Comparison of ENCODE assay signal across 15 cellular contexts in genomic region chr4:139564502-139564901, GRCh38. TPM values are rescaled to one million over a fixed set of nuclear protein-coding genes. Genes with fewer than 3 reads are reported as not detected.
A peak's percentile ranks its signal among the peaks of the same experiment; 100 is the strongest.
DNase-seq lines count a peak whose midpoint lies in the region; ATAC-seq and TF ChIP-seq lines count a peak whose summit lies in the region.
"Had no signal": no experiment of that assay in that cellular context is flagged by ENCODE, and none has a peak within 500 bp of the region (broad histone marks: within the 10 kb centered on the region; RNA-seq: fewer than 3 reads in every experiment).

No MANE protein-coding gene starts in this region.

- no peak for DNase-seq in BE2C
- peak; percentile 54 for DNase-seq in OCI-LY7 (ENCODE audit: low spot score)
- DNase-seq in fibroblast of pulmonary artery (ENCODE audit: low read depth), result no peak
- DNase-seq in NCI-H2227 (lab: John Stamatoyannopoulos, UW; ENCODE audit: unreplicated experiment), result no peak
- DNase-seq in NCI-H345 treated with DMSO at 0.1 percent for 48 hours (lab: John Stamatoyannopoulos, UW; ENCODE audit: unreplicated experiment), result no peak
- no peak for DNase-seq in caudate nucleus (lab: John Stamatoyannopoulos, UW)
- DNase-seq: activated T-cell treated with anti-CD3 and anti-CD28 coated beads, Interleukin-2, amount 50 U/mL, for 4 hours; cortex of kidney; esophagus squamous epithelium; NCI-H1048; NCI-H446 treated with DMSO at 0.1 percent for 48 hours; stimulated activated naive CD8-positive, alpha-beta T cell treated with anti-CD3 and anti-CD28 coated beads, Interleukin-15, Interleukin-2, amounts not matched to agents 100 U/mL and 50 U/mL, for 24 hours had no signal

- H3K27ac ChIP-seq in OCI-LY7 (ENCODE audit: low read depth, low read length, poor library complexity, severe bottlenecking) (no peak overlapping the region), caudate nucleus (ENCODE audit: low read depth, low read length) (no peak overlapping the region)
- H3K27ac ChIP-seq: C4-2B, esophagus squamous epithelium had no signal

- no peak for ATAC-seq in HG03175 (IDR thresholded peaks at IDR 0.05; ENCODE audit: unreplicated experiment)
- ATAC-seq: activated T-cell treated with anti-CD3 and anti-CD28 coated beads, Interleukin-2, amount 50 U/mL, for 4 hours; stimulated activated naive CD8-positive, alpha-beta T cell treated with anti-CD3 and anti-CD28 coated beads, Interleukin-15, Interleukin-2, amounts not matched to agents 100 U/mL and 50 U/mL, for 24 hours had no signal

- H3K4me2 ChIP-seq in OCI-LY7 (ENCODE audit: low read length), result no peak overlapping the region

- no peaks in the 10 kb centered on the region for H3K79me2 ChIP-seq in OCI-LY7 (ENCODE audit: insufficient read depth, low read depth, low read length)

- CTCF ChIA-PET in OCI-LY7 (lab: Charles Lee; ENCODE audit: unreplicated experiment), result no interaction called here

- H3K9me3 ChIP-seq in BE2C, result no peaks in the 10 kb centered on the region
- H3K9me3 ChIP-seq in OCI-LY7 (ENCODE audit: low read length), result no peaks in the 10 kb centered on the region
- H3K9me3 ChIP-seq: esophagus squamous epithelium had no signal

- H3K36me3 ChIP-seq in BE2C, result no peaks in the 10 kb centered on the region
- no peaks in the 10 kb centered on the region for H3K36me3 ChIP-seq in OCI-LY7 (ENCODE audit: insufficient read depth, low read length)
- H3K36me3 ChIP-seq: esophagus squamous epithelium had no signal

- POLR2A ChIA-PET in OCI-LY7 (lab: Charles Lee), result interaction anchor here (1.1 kb wide), 1 partner anchor 11 kb away, joined by 3 read pairs; no protein-coding TSS in a partner anchor

- TF ChIP-seq CTCF in BE2C (IDR thresholded peaks at IDR 0.05; ENCODE audit: low read depth, low read length), result peak; percentile 45
- TF ChIP-seq CTCF in GM12874 (IDR thresholded peaks at IDR 0.05; ENCODE audit: insufficient read depth, low read depth, low read length), result 0 out of 2 replicates have a peak, but pooled peaks have one; percentile 4
- TF ChIP-seq CTCF in OCI-LY7 (conservative IDR thresholded peaks at IDR 0.05; ENCODE audit: low read length), result peak; percentile 67
- peak; percentile 24 for TF ChIP-seq CTCF in fibroblast of pulmonary artery (IDR thresholded peaks at IDR 0.05; ENCODE audit: low read length, missing control alignments)

- no TSS peak for BruUV-seq in OCI-LY7 (replicated peaks; lab: Mats Ljungman, UMichigan)

- H3K27me3 ChIP-seq in BE2C, result no peaks in the 10 kb centered on the region

- intact Hi-C loops in OCI-LY7 (cut with micrococcal nuclease; ENCODE audit: unreplicated experiment), result loop anchor here (1.0 to 2.0 kb wide), 2 partner anchors 68 to 148 kb away; no protein-coding TSS in a partner anchor

- H2AFZ ChIP-seq in OCI-LY7 (ENCODE audit: low read length), result no peak overlapping the region

- no peaks in the 10 kb centered on the region for H3K9me2 ChIP-seq in OCI-LY7 (ENCODE audit: insufficient read depth, low read length)

- no peaks in the 10 kb centered on the region for H4K20me1 ChIP-seq in OCI-LY7 (ENCODE audit: insufficient read depth, low read length)

- peaks cover 11% of the 10 kb centered on the region for H3K4me1 ChIP-seq in BE2C
- peaks cover 19% of the 10 kb centered on the region for H3K4me1 ChIP-seq in OCI-LY7 (ENCODE audit: insufficient read depth, low read length, poor library complexity, severe bottlenecking)

- H3K4me3 ChIP-seq in BE2C (ENCODE audit: low read depth, low read length) (no peak overlapping the region), OCI-LY7 (ENCODE audit: low read depth, low read length, poor library complexity, severe bottlenecking) (no peak overlapping the region), fibroblast of pulmonary artery (replicated peaks; ENCODE audit: low read depth, low read length) (no peak overlapping the region)
- H3K4me3 ChIP-seq: esophagus squamous epithelium had no signal

RNA-seq across cellular contexts. Expression of gene SETD7, which starts 8.5 kb away (rescaled TPM):
- polyA plus RNA-seq in BE2C (2012; ENCODE audit: insufficient read depth, insufficient read length, low read depth), result 23.2 TPM
- 17.6 and 21.0 TPM in 2 replicates for total RNA-seq in OCI-LY7 (2014; rRNA removed; shearing (Covaris generic))
- 35.6 and 37.3 TPM in 2 replicates for total RNA-seq in OCI-LY7 (2022)

Comparison
In these comparisons a context has a peak if more than half of its experiments do, and no peak if none do; other contexts are left out.
1. CTCF ChIP-seq: peak in every context shown above with its lines; median percentile 67 in OCI-LY7; 45 in BE2C; 24 in fibroblast of pulmonary artery; 4 in GM12874.